Comparison of ENCODE assay signal across 1 cellular context in the genomic region with DNA sequence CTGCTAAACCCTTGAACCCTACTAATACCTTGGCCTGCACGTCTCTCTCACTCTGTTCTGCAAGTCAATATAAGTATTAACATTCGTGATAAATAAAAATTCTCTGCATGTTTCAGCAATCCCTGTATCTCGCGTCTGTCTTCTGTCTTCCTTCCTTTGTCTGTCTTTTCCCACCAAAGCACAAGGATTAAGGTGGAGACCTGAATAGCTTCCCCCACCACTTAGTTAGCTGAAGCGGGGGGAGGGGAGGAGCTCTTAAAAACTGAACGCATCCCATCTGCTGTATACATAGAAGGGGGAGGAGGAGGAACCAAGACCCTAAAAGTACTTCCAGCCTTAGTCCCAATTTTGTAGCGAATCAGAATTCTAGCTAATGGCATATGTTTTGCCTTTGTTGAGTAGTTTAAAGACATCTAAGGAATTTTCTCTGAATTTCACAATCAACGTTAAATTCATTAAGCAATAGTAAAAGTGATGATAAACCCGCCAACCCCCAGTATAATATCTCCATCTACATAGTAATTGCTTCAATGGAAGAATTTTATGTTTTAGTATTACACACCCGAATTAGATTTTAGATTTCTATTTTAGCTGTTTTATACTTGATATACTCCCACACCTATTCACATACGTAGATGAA.
TF ChIP-seq lines count a peak whose summit lies in the region.

No MANE protein-coding gene starts in this region.

TF ChIP-seq in H1, 55 proteins besides CTCF, POLR2A, EP300 and RAD21:
- TF ChIP-seq FOSL1 (IDR thresholded peaks at IDR 0.05; ENCODE audit: insufficient read depth, low read depth, low read length): no peak
- TF ChIP-seq SP4 (IDR thresholded peaks at IDR 0.05; ENCODE audit: low read length): no peak
- TF ChIP-seq SIX5 (IDR thresholded peaks at IDR 0.05; ENCODE audit: low read depth, low read length): no peak
- TF ChIP-seq CEBPB (IDR thresholded peaks at IDR 0.05; ENCODE audit: low read depth, low read length): no peak
- no peak for TF ChIP-seq EGR1 (IDR thresholded peaks at IDR 0.05; ENCODE audit: borderline replicate concordance, low read depth, low read length)
TF ChIP-seq in H1: peak in this region for 0.
